In the genomic region with DNA sequence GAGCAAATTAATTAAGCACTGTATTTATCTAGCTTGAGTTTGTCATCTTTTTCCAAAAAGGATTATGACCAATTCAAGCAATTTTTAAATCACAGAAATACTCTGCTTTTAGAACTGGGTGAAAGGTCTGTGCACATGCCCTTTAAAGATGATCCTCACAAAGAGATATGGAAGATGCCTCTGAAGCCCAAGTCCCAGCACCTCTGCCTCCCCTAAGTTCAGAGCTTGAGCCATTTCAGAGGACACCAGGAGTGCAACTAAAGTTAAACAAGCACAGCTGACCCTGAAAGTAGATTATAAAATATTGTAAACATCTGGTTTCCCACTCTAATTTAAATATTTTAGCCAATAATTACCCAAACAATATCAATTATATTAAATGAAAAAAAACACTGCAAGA, we compare ENCODE assay signal across 1 cellular context.
TF ChIP-seq lines count a peak whose summit lies in the region.

No MANE protein-coding gene starts in this region.

TF ChIP-seq in GM23338, 12 proteins besides CTCF, POLR2A, EP300 and RAD21 (continued from another document):
- TF ChIP-seq, protein P1, sequence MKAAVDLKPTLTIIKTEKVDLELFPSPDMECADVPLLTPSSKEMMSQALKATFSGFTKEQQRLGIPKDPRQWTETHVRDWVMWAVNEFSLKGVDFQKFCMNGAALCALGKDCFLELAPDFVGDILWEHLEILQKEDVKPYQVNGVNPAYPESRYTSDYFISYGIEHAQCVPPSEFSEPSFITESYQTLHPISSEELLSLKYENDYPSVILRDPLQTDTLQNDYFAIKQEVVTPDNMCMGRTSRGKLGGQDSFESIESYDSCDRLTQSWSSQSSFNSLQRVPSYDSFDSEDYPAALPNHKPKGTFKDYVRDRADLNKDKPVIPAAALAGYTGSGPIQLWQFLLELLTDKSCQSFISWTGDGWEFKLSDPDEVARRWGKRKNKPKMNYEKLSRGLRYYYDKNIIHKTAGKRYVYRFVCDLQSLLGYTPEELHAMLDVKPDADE (IDR thresholded peaks at IDR 0.05), result no peak
- TF ChIP-seq JUNB (IDR thresholded peaks at IDR 0.05; ENCODE audit: unreplicated experiment) (no peak), CREB1 (CRISPR knock-in tag; IDR thresholded peaks at IDR 0.05; ENCODE audit: low read depth) (no peak), ZNF331 (CRISPR knock-in tag; IDR thresholded peaks at IDR 0.05; ENCODE audit: low read depth) (no peak), STAT1 (IDR thresholded peaks at IDR 0.05; ENCODE audit: unreplicated experiment) (no peak), NANOG (IDR thresholded peaks at IDR 0.05; ENCODE audit: borderline replicate concordance) (no peak), EZH2phosphoT487 (IDR thresholded peaks at IDR 0.05; ENCODE audit: unreplicated experiment) (no peak)
- TF ChIP-seq, protein P2, sequence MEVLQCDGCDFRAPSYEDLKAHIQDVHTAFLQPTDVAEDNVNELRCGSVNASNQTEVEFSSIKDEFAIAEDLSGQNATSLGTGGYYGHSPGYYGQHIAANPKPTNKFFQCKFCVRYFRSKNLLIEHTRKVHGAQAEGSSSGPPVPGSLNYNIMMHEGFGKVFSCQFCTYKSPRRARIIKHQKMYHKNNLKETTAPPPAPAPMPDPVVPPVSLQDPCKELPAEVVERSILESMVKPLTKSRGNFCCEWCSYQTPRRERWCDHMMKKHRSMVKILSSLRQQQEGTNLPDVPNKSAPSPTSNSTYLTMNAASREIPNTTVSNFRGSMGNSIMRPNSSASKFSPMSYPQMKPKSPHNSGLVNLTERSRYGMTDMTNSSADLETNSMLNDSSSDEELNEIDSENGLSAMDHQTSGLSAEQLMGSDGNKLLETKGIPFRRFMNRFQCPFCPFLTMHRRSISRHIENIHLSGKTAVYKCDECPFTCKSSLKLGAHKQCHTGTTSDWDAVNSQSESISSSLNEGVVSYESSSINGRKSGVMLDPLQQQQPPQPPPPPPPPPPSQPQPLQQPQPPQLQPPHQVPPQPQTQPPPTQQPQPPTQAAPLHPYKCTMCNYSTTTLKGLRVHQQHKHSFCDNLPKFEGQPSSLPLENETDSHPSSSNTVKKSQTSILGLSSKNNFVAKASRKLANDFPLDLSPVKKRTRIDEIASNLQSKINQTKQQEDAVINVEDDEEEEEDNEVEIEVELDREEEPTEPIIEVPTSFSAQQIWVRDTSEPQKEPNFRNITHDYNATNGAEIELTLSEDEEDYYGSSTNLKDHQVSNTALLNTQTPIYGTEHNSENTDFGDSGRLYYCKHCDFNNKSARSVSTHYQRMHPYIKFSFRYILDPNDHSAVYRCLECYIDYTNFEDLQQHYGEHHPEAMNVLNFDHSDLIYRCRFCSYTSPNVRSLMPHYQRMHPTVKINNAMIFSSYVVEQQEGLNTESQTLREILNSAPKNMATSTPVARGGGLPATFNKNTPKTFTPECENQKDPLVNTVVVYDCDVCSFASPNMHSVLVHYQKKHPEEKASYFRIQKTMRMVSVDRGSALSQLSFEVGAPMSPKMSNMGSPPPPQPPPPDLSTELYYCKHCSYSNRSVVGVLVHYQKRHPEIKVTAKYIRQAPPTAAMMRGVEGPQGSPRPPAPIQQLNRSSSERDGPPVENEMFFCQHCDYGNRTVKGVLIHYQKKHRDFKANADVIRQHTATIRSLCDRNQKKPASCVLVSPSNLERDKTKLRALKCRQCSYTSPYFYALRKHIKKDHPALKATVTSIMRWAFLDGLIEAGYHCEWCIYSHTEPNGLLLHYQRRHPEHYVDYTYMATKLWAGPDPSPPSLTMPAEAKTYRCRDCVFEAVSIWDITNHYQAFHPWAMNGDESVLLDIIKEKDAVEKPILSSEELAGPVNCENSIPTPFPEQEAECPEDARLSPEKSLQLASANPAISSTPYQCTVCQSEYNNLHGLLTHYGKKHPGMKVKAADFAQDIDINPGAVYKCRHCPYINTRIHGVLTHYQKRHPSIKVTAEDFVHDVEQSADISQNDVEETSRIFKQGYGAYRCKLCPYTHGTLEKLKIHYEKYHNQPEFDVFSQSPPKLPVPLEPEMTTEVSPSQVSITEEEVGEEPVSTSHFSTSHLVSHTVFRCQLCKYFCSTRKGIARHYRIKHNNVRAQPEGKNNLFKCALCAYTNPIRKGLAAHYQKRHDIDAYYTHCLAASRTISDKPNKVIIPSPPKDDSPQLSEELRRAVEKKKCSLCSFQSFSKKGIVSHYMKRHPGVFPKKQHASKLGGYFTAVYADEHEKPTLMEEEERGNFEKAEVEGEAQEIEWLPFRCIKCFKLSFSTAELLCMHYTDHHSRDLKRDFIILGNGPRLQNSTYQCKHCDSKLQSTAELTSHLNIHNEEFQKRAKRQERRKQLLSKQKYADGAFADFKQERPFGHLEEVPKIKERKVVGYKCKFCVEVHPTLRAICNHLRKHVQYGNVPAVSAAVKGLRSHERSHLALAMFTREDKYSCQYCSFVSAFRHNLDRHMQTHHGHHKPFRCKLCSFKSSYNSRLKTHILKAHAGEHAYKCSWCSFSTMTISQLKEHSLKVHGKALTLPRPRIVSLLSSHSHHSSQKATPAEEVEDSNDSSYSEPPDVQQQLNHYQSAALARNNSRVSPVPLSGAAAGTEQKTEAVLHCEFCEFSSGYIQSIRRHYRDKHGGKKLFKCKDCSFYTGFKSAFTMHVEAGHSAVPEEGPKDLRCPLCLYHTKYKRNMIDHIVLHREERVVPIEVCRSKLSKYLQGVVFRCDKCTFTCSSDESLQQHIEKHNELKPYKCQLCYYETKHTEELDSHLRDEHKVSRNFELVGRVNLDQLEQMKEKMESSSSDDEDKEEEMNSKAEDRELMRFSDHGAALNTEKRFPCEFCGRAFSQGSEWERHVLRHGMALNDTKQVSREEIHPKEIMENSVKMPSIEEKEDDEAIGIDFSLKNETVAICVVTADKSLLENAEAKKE (CRISPR knock-in tag; IDR thresholded peaks at IDR 0.05), result no peak
- TF ChIP-seq, protein P3, sequence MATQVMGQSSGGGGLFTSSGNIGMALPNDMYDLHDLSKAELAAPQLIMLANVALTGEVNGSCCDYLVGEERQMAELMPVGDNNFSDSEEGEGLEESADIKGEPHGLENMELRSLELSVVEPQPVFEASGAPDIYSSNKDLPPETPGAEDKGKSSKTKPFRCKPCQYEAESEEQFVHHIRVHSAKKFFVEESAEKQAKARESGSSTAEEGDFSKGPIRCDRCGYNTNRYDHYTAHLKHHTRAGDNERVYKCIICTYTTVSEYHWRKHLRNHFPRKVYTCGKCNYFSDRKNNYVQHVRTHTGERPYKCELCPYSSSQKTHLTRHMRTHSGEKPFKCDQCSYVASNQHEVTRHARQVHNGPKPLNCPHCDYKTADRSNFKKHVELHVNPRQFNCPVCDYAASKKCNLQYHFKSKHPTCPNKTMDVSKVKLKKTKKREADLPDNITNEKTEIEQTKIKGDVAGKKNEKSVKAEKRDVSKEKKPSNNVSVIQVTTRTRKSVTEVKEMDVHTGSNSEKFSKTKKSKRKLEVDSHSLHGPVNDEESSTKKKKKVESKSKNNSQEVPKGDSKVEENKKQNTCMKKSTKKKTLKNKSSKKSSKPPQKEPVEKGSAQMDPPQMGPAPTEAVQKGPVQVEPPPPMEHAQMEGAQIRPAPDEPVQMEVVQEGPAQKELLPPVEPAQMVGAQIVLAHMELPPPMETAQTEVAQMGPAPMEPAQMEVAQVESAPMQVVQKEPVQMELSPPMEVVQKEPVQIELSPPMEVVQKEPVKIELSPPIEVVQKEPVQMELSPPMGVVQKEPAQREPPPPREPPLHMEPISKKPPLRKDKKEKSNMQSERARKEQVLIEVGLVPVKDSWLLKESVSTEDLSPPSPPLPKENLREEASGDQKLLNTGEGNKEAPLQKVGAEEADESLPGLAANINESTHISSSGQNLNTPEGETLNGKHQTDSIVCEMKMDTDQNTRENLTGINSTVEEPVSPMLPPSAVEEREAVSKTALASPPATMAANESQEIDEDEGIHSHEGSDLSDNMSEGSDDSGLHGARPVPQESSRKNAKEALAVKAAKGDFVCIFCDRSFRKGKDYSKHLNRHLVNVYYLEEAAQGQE (IDR thresholded peaks at IDR 0.05; ENCODE audit: unreplicated experiment), result no peak
